ENCODE assay signal across 21 cellular contexts in the genomic region with DNA sequence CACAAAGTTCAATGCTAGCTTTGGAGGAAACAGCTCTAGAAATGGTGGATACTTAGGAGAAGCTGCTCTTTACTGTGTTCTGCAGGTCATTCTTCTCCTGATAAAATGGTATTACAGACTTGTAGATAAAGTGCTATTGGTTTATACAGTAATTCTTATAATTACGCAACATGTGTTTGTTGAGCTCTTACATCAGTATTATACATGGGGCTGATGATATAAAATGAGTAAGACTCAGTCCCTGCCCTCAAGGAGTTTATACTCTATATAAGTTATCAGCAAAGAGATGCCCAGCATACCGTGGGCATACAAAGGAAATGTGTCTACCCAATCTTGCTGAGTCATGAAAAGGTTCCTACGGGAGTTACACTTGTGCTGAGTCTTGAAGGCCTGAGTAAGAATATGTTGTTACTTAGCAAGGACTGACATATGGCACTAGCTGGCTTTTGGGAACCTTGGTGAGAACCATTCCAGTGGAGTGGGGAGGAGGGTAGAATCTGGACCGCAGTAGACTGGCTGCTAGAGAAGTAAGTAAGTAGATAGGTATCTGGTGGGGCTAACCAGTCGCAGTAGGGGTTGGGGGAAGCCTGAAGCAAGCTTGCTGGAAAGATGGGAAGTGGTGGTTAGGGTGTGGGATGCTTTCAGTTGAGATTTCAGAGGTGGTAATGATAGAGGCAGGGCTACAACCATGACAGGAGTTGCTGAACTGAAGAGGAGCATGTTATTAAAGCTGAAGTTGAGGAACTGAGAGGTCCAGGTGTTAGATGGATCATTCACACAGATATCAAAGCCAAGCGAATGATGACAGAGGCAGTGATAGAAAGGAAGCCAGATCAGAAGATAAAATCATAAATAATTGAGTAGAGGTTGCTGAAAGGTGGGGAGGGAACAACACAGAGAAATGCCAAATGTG. TPM values are rescaled to one million over a fixed set of nuclear protein-coding genes. Genes with fewer than 3 reads are reported as not detected.
"Had no signal": no experiment of that assay in that cellular context is flagged by ENCODE, and none has a peak within 500 bp of the region (broad histone marks: within the 10 kb centered on the region; RNA-seq: fewer than 3 reads in every experiment).

No MANE protein-coding gene starts in this region.

- H3K4me1 Mint-ChIP-seq: activated T-helper 17 cell treated with anti-CD3 and anti-CD28 coated beads, Interleukin-2, amount 50 U/mL, for 72 hours; central memory CD8-positive, alpha-beta T cell; naive thymus-derived CD8-positive, alpha-beta T cell; stimulated activated naive CD8-positive, alpha-beta T cell treated with anti-CD3 and anti-CD28 coated beads, Interleukin-15, amount 100 ng/mL, for 72 hours had no signal

- H3K4me3 Mint-ChIP-seq: activated T-cell treated with anti-CD3 and anti-CD28 coated beads, Interleukin-2, amount 50 U/mL, for 24 hours; activated T-helper 17 cell treated with anti-CD3 and anti-CD28 coated beads, Interleukin-2, amount 50 U/mL, for 72 hours; central memory CD8-positive, alpha-beta T cell; naive thymus-derived CD8-positive, alpha-beta T cell; stimulated activated naive CD8-positive, alpha-beta T cell treated with anti-CD3 and anti-CD28 coated beads, Interleukin-15, amount 100 ng/mL, for 72 hours; T-helper 2 cell treated with Interferon-gamma antibody and Interleukin-4, amounts not matched to agents 5 μg/mL and 100 μg/mL, for 36 hours had no signal

- H3K27me3 ChIP-seq: breast epithelium, colonic mucosa, suprapubic skin, tibial nerve had no signal

- H3K36me3 ChIP-seq: breast epithelium, colonic mucosa had no signal

- H3K27ac Mint-ChIP-seq: activated T-cell treated with anti-CD3 and anti-CD28 coated beads, Interleukin-2, amount 50 U/mL, for 24 hours; activated T-helper 17 cell treated with anti-CD3 and anti-CD28 coated beads, Interleukin-2, amount 50 U/mL, for 72 hours; naive thymus-derived CD8-positive, alpha-beta T cell; stimulated activated naive CD8-positive, alpha-beta T cell treated with anti-CD3 and anti-CD28 coated beads, Interleukin-15, amount 100 ng/mL, for 72 hours; T-helper 2 cell treated with Interferon-gamma antibody and Interleukin-4, amounts not matched to agents 5 μg/mL and 100 μg/mL, for 36 hours had no signal

- H3K9me3 ChIP-seq: breast epithelium, colonic mucosa, lower lobe of right lung, psoas muscle, suprapubic skin, tibial nerve had no signal

- H3K4me3 ChIP-seq: breast epithelium, colonic mucosa, lower lobe of right lung, psoas muscle, skin epidermis, suprapubic skin, tibial nerve had no signal

- ATAC-seq: activated naive CD4-positive, alpha-beta T cell treated with anti-CD3 and anti-CD28 coated beads, Interleukin-2, amount 50 U/mL, for 72 hours; activated T-helper 17 cell treated with anti-CD3 and anti-CD28 coated beads, Interleukin-2, amount 50 U/mL, for 72 hours; lower lobe of right lung; naive thymus-derived CD8-positive, alpha-beta T cell; psoas muscle; right cardiac atrium; stimulated activated naive CD8-positive, alpha-beta T cell treated with anti-CD3 and anti-CD28 coated beads, Interleukin-15, amount 100 ng/mL, for 72 hours had no signal

- H3K36me3 Mint-ChIP-seq: activated naive CD4-positive, alpha-beta T cell treated with anti-CD3 and anti-CD28 coated beads, Interleukin-2, amount 50 U/mL, for 72 hours; naive thymus-derived CD8-positive, alpha-beta T cell had no signal

- H3K4me1 ChIP-seq: breast epithelium, colonic mucosa, lower lobe of right lung, psoas muscle, suprapubic skin had no signal

- H3K27ac ChIP-seq: breast epithelium, colonic mucosa, lower lobe of right lung, psoas muscle, skin epidermis, suprapubic skin had no signal

- H3K9me3 Mint-ChIP-seq: activated naive CD4-positive, alpha-beta T cell treated with anti-CD3 and anti-CD28 coated beads, Interleukin-2, amount 50 U/mL, for 72 hours; activated T-cell treated with anti-CD3 and anti-CD28 coated beads, Interleukin-2, amount 50 U/mL, for 24 hours; activated T-helper 17 cell treated with anti-CD3 and anti-CD28 coated beads, Interleukin-2, amount 50 U/mL, for 72 hours; central memory CD8-positive, alpha-beta T cell; naive thymus-derived CD8-positive, alpha-beta T cell; stimulated activated naive CD8-positive, alpha-beta T cell treated with anti-CD3 and anti-CD28 coated beads, Interleukin-15, amount 100 ng/mL, for 72 hours; T-helper 2 cell treated with Interferon-gamma antibody and Interleukin-4, amounts not matched to agents 5 μg/mL and 100 μg/mL, for 36 hours had no signal

- DNase-seq: activated CD8-positive, alpha-beta memory T cell treated with anti-CD3 and anti-CD28 coated beads, Interleukin-2, amount 50 U/mL, for 4 hours; activated T-cell treated with anti-CD3 and anti-CD28 coated beads, Interleukin-2, amount 50 U/mL, for 24 hours; colonic mucosa; foreskin fibroblast; kidney; lower lobe of right lung; naive thymus-derived CD8-positive, alpha-beta T cell; psoas muscle; right cardiac atrium; stimulated activated CD4-positive, alpha-beta T cell treated with anti-CD3 and anti-CD28 coated beads, Interleukin-1b, Interleukin-23, amount 100 ng/mL, for 48 hours; stimulated activated naive CD8-positive, alpha-beta T cell treated with anti-CD3 and anti-CD28 coated beads, Interleukin-15, amount 100 ng/mL, for 72 hours had no signal

- H3K27me3 Mint-ChIP-seq: activated T-helper 17 cell treated with anti-CD3 and anti-CD28 coated beads, Interleukin-2, amount 50 U/mL, for 72 hours; stimulated activated naive CD8-positive, alpha-beta T cell treated with anti-CD3 and anti-CD28 coated beads, Interleukin-15, amount 100 ng/mL, for 72 hours had no signal

RNA-seq across cellular contexts. Expression of a gene that starts 11.1 kb away (rescaled TPM):
- total RNA-seq: epithelial cell of proximal tubule, mesenteric fat pad, psoas muscle, right cardiac atrium had no signal
- polyA plus RNA-seq: naive thymus-derived CD8-positive, alpha-beta T cell; right cardiac atrium had no signal
